In genomic region chr1:155174334-155175280, GRCh38 we compare ENCODE assay signal across 6 cellular contexts. TPM values are rescaled to one million over a fixed set of nuclear protein-coding genes. Genes with fewer than 3 reads are reported as not detected.
DNase-seq lines count a peak whose midpoint lies in the region; ATAC-seq and TF ChIP-seq lines count a peak whose summit lies in the region.

No MANE protein-coding gene starts in this region.

- H3K4me3 ChIP-seq in HUES64 (ENCODE audit: low read length): peak overlapping the region; percentile 81
- H3K4me3 ChIP-seq in WERI-Rb-1 (ENCODE audit: low read depth, low read length): peak overlapping the region; percentile 85
- peak overlapping the region; percentile 76 to 97 (median 94) for H3K4me3 ChIP-seq in fibroblast of lung (replicated peaks in 1 of 4; ENCODE audit: control extremely low read depth in 1 of 4, insufficient read depth in 1 of 4, low read depth in 3 of 4, low read length in 4 of 4)

- peak overlapping the region; percentile 93 for H3K4me2 ChIP-seq in fibroblast of lung (ENCODE audit: extremely low read depth, insufficient read depth, low read length)

- TF ChIP-seq CTCF in WERI-Rb-1 (IDR thresholded peaks at IDR 0.05; ENCODE audit: low read depth, low read length) (no peak), fibroblast of lung (conservative IDR thresholded peaks at IDR 0.05 in 1 of 2, IDR thresholded peaks at IDR 0.05 in 1 of 2; ENCODE audit: low read depth in 1 of 2, low read length in 2 of 2) (no peak)

- H4K20me1 ChIP-seq in fibroblast of lung (ENCODE audit: control insufficient read depth, extremely low read depth, insufficient read depth, low read length): no peaks in the 10 kb centered on the region

- DNase-seq in WERI-Rb-1 (peak; percentile 70), fibroblast of lung (ENCODE audit: low read depth in 2 of 2) (peak; percentile 31 to 34)
- DNase-seq in stimulated activated CD4-positive, alpha-beta T cell treated with anti-CD3 and anti-CD28 coated beads, Interleukin-4, amount 100 ng/mL, for 1 hour: peak; percentile 51

- peak overlapping the region; percentile 73 for H2AFZ ChIP-seq in fibroblast of lung (ENCODE audit: low read length)

- WGBS in HUES64: 5% methylated on average over 35 of the region's 35 CpGs

- H3K27ac ChIP-seq in HUES64 (ENCODE audit: low read depth, low read length) (peak overlapping the region; percentile 66; the same call in 1 of the 2 replicates), WERI-Rb-1 (no peak overlapping the region), fibroblast of lung (ENCODE audit: insufficient read depth, low read length) (peak overlapping the region; percentile 10)

- H3K36me3 ChIP-seq in HUES64 (ENCODE audit: insufficient read depth, low read length) (peaks cover 36% of the 10 kb centered on the region), WERI-Rb-1 (peaks cover 29% of the 10 kb centered on the region), fibroblast of lung (ENCODE audit: control insufficient read depth, insufficient read depth, low read length) (peaks cover 13% of the 10 kb centered on the region)

- H3K9me3 ChIP-seq in HUES64 (ENCODE audit: insufficient read depth, low read depth, low read length) (no peaks in the 10 kb centered on the region), WERI-Rb-1 (ENCODE audit: severe bottlenecking) (no peaks in the 10 kb centered on the region), fibroblast of lung (ENCODE audit: control insufficient read depth, insufficient read depth, low read depth, low read length) (no peaks in the 10 kb centered on the region)

- peaks cover 11% of the 10 kb centered on the region for H3K79me2 ChIP-seq in fibroblast of lung (ENCODE audit: control insufficient read depth, insufficient read depth, low read length)

- ATAC-seq in GM21423 (IDR thresholded peaks at IDR 0.05; ENCODE audit: unreplicated experiment) (no peak), HG03378 (IDR thresholded peaks at IDR 0.05; ENCODE audit: unreplicated experiment) (no peak)

- H3K9ac ChIP-seq in HUES64 (ENCODE audit: low read depth, low read length) (0 out of 2 replicates have a peak overlapping the region, but pooled peaks have one; percentile 2), fibroblast of lung (ENCODE audit: insufficient read depth, low read length) (peak overlapping the region; percentile 44)

- H3K4me1 ChIP-seq in HUES64 (ENCODE audit: insufficient read depth, low read length): peaks cover 5% of the 10 kb centered on the region; the same call in 1 of the 2 replicates
- H3K4me1 ChIP-seq in fibroblast of lung (ENCODE audit: control insufficient read depth, extremely low read depth, insufficient read depth, low read length): peaks cover 8% of the 10 kb centered on the region

- H3K27me3 ChIP-seq in HUES64 (ENCODE audit: insufficient read depth, low read length) (no peaks in the 10 kb centered on the region), WERI-Rb-1 (ENCODE audit: insufficient read depth, low read depth, severe bottlenecking) (no peaks in the 10 kb centered on the region), fibroblast of lung (ENCODE audit: control insufficient read depth, insufficient read depth, low read length) (no peaks in the 10 kb centered on the region)

RNA-seq across cellular contexts. Expression of gene TRIM46, which starts 1.0 kb away (rescaled TPM):
- 6.5 TPM for polyA plus RNA-seq in HUES64 (2013, experiment 1 of 2)
- polyA plus RNA-seq in HUES64 (2013, experiment 2 of 2): 6.9 TPM
- 3.1 and 4.0 TPM in 2 replicates for total RNA-seq in fibroblast of lung
- 1.9 and 2.2 TPM in 2 replicates for polyA plus RNA-seq in fibroblast of lung
- polyA plus RNA-seq in fibroblast of lung (2012): 2.7 and 3.4 TPM in 2 replicates
- 4.6 and 5.3 TPM in 2 replicates for polyA minus RNA-seq in fibroblast of lung (ENCODE audit: low replicate concordance)

RNA-seq across cellular contexts. Expression of gene KRTCAP2, which starts 1.5 kb away (rescaled TPM):
- 103 TPM for polyA plus RNA-seq in HUES64 (2013, experiment 1 of 2)
- 115 TPM for polyA plus RNA-seq in HUES64 (2013, experiment 2 of 2)
- 122 and 125 TPM in 2 replicates for total RNA-seq in fibroblast of lung
- 123 and 134 TPM in 2 replicates for polyA plus RNA-seq in fibroblast of lung
- 213 and 246 TPM in 2 replicates for polyA plus RNA-seq in fibroblast of lung (2012)
- 358 and 370 TPM in 2 replicates for polyA minus RNA-seq in fibroblast of lung (ENCODE audit: low replicate concordance)

RNA-seq across cellular contexts. Expression of gene THBS3, which starts 33.1 kb away (rescaled TPM):
- polyA plus RNA-seq in HUES64 (2013, experiment 1 of 2): 5.9 TPM
- polyA plus RNA-seq in HUES64 (2013, experiment 2 of 2): 10.0 TPM
- total RNA-seq in fibroblast of lung: 36.8 and 38.3 TPM in 2 replicates
- polyA plus RNA-seq in fibroblast of lung: 30.0 and 39.6 TPM in 2 replicates
- polyA plus RNA-seq in fibroblast of lung (2012): 25.9 and 33.5 TPM in 2 replicates
- polyA minus RNA-seq in fibroblast of lung (ENCODE audit: low replicate concordance): 31.4 and 41.7 TPM in 2 replicates

RNA-seq across cellular contexts. Expression of gene MTX1, which starts 33.9 kb away (rescaled TPM):
- 39.9 TPM for polyA plus RNA-seq in HUES64 (2013, experiment 1 of 2)
- polyA plus RNA-seq in HUES64 (2013, experiment 2 of 2): 41.0 TPM
- 36.7 and 46.6 TPM in 2 replicates for total RNA-seq in fibroblast of lung
- 42.2 and 52.4 TPM in 2 replicates for polyA plus RNA-seq in fibroblast of lung
- 51.8 and 72.5 TPM in 2 replicates for polyA plus RNA-seq in fibroblast of lung (2012)
- 97.5 and 113 TPM in 2 replicates for polyA minus RNA-seq in fibroblast of lung (ENCODE audit: low replicate concordance)

RNA-seq across cellular contexts. Expression of gene DPM3, which starts 34.3 kb away (rescaled TPM):
- polyA plus RNA-seq in HUES64 (2013, experiment 1 of 2): 42.0 TPM
- polyA plus RNA-seq in HUES64 (2013, experiment 2 of 2): 54.3 TPM
- 27.7 and 40.5 TPM in 2 replicates for total RNA-seq in fibroblast of lung
- 31.9 and 35.4 TPM in 2 replicates for polyA plus RNA-seq in fibroblast of lung
- 74.2 and 92.4 TPM in 2 replicates for polyA plus RNA-seq in fibroblast of lung (2012)
- 9.8 and 13.2 TPM in 2 replicates for polyA minus RNA-seq in fibroblast of lung (ENCODE audit: low replicate concordance)
